Comparison of ENCODE assay signal across 24 cellular contexts in genomic region chr6:163409712-163410111, GRCh38. TPM values are rescaled to one million over a fixed set of nuclear protein-coding genes. Genes with fewer than 3 reads are reported as not detected.
DNase-seq lines count a peak whose midpoint lies in the region; ATAC-seq, FAIRE-seq and TF ChIP-seq lines count a peak whose summit lies in the region.
"Had no signal": no experiment of that assay in that cellular context is flagged by ENCODE, and none has a peak within 500 bp of the region (broad histone marks: within the 10 kb centered on the region; RNA-seq: fewer than 3 reads in every experiment).

No MANE protein-coding gene starts in this region.

- H4K20me1 ChIP-seq in HepG2 (ENCODE audit: insufficient read depth, low read length) (no peaks in the 10 kb centered on the region), H1 (replicated peaks in 1 of 2; ENCODE audit: control insufficient read depth in 1 of 2, insufficient read depth in 2 of 2, low read length in 2 of 2) (peaks cover 0 to 2% of the 10 kb centered on the region in 2 experiments)
- H4K20me1 ChIP-seq: BLaER1 treated with 17β-estradiol and CSF1 and Interleukin-3, amounts not matched to agents 10 nM and 100 nM had no signal

- H3K23ac ChIP-seq in H1 (ENCODE audit: insufficient read length), result no peak overlapping the region

- H3K9me3 Mint-ChIP-seq in neural crest cell, result peaks cover 3% of the 10 kb centered on the region
- no peaks in the 10 kb centered on the region for H3K9me3 Mint-ChIP-seq in activated naive CD8-positive, alpha-beta T cell treated with anti-CD3 and anti-CD28 coated beads, Interleukin-2, amount 50 U/mL, for 24 hours
- H3K9me3 Mint-ChIP-seq: CD4-positive, alpha-beta T cell; CD8-positive, alpha-beta memory T cell had no signal

- H3K27ac Mint-ChIP-seq in neural crest cell (ENCODE audit: unreplicated experiment), result no peak overlapping the region
- no peak overlapping the region for H3K27ac Mint-ChIP-seq in activated naive CD8-positive, alpha-beta T cell treated with anti-CD3 and anti-CD28 coated beads, Interleukin-2, amount 50 U/mL, for 24 hours
- H3K27ac Mint-ChIP-seq: CD4-positive, alpha-beta T cell; CD8-positive, alpha-beta memory T cell had no signal

- H3K27ac ChIP-seq in HepG2 (ENCODE audit: extremely low read length, insufficient read depth, low read length) (peak overlapping the region; percentile 66), right lobe of liver (no peak overlapping the region), H1 (ENCODE audit: low read depth, low read length) (peak overlapping the region; percentile 47; the same call in 1 of the 2 replicates)
- H3K27ac ChIP-seq: 22Rv1; BLaER1 treated with 17β-estradiol and CSF1 and Interleukin-3, amounts not matched to agents 10 nM and 100 nM had no signal

- TF ChIP-seq RAD21 in HepG2 (CRISPR knock-in tag; IDR thresholded peaks at IDR 0.05) (no peak), H1 (IDR thresholded peaks at IDR 0.05 in 1 of 2, conservative IDR thresholded peaks at IDR 0.05 in 1 of 2; ENCODE audit: low read depth in 2 of 2, low read length in 2 of 2) (no peak)

- no peak overlapping the region for H4K5ac ChIP-seq in H1 (ENCODE audit: insufficient read length, low read depth, low read length)

- H4K91ac ChIP-seq in H1 (replicated peaks; ENCODE audit: insufficient read length, low read length), result no peak overlapping the region

- H3K4me2 ChIP-seq in HepG2 (ENCODE audit: low read depth, low read length) (peak overlapping the region; percentile 94), H1 (ENCODE audit: insufficient read depth in 1 of 2, low read depth in 2 of 2, low read length in 2 of 2) (no peak overlapping the region)

- H3K56ac ChIP-seq in H1 (replicated peaks; ENCODE audit: insufficient read length, low read depth, low read length), result no peak overlapping the region

- no peak overlapping the region for H3K14ac ChIP-seq in H1 (ENCODE audit: insufficient read length)

- H3K4me3 Mint-ChIP-seq in neural crest cell, result peak overlapping the region; percentile 35
- H3K4me3 Mint-ChIP-seq in activated naive CD8-positive, alpha-beta T cell treated with anti-CD3 and anti-CD28 coated beads, Interleukin-2, amount 50 U/mL, for 24 hours, result no peak overlapping the region
- H3K4me3 Mint-ChIP-seq: CD14-positive monocyte; CD4-positive, alpha-beta T cell; CD8-positive, alpha-beta memory T cell had no signal

- H3K79me2 ChIP-seq in HepG2 (ENCODE audit: insufficient read depth, low read length) (peaks cover 11% of the 10 kb centered on the region), H1 (ENCODE audit: control insufficient read depth in 1 of 2, insufficient read depth in 2 of 2, low read length in 2 of 2) (0 out of 4 replicates have a peak, but pooled peaks cover 0 to 3% of the 10 kb centered on the region in 2 experiments)

- H2AK5ac ChIP-seq in H1 (ENCODE audit: low read depth, low read length), result no peak overlapping the region

- no peak overlapping the region for H2BK12ac ChIP-seq in H1 (ENCODE audit: low read depth, low read length)

- H2BK5ac ChIP-seq in H1 (ENCODE audit: low read depth, low read length), result no peak overlapping the region

- no peak overlapping the region for H2BK120ac ChIP-seq in H1 (replicated peaks; ENCODE audit: low read depth, low read length)

- no peak overlapping the region for H2BK15ac ChIP-seq in H1 (ENCODE audit: low read length)

- H3K79me1 ChIP-seq in H1 (ENCODE audit: low read depth, low read length), result no peaks in the 10 kb centered on the region

- intact Hi-C loops in HepG2 (cut with micrococcal nuclease; ENCODE audit: unreplicated experiment) (loop anchor here (2.0 to 10.0 kb wide), 3 partner anchors 82 to 685 kb away; partner anchors contain the start of genes PACRG and PRKN), right lobe of liver (cut with DNase I) (loop anchor here in 1 of 2 donors (10.0 kb wide), 1 partner anchor 215 kb away; no protein-coding TSS in a partner anchor)

- no peak overlapping the region for H3K4ac ChIP-seq in H1 (replicated peaks; ENCODE audit: insufficient read length, low read depth, low read length)

- H2BK20ac ChIP-seq in H1 (ENCODE audit: low read length), result no peak overlapping the region

- H3K4me3 ChIP-seq in HepG2 (replicated peaks in 1 of 3; ENCODE audit: insufficient read depth in 1 of 3, low read depth in 2 of 3, low read length in 3 of 3) (peak overlapping the region; percentile 42 to 59 (median 48); a peak in 5 of 6 replicates), right lobe of liver (no peak overlapping the region), H1 (ENCODE audit: extremely low read depth in 1 of 4, insufficient read depth in 2 of 4, low read depth in 3 of 4, low read length in 4 of 4) (no peak overlapping the region)
- H3K4me3 ChIP-seq: BLaER1 treated with 17β-estradiol and CSF1 and Interleukin-3, amounts not matched to agents 10 nM and 100 nM had no signal

- peaks cover 10% of the 10 kb centered on the region for H3K36me3 Mint-ChIP-seq in neural crest cell (ENCODE audit: low read depth)
- H3K36me3 Mint-ChIP-seq in activated naive CD8-positive, alpha-beta T cell treated with anti-CD3 and anti-CD28 coated beads, Interleukin-2, amount 50 U/mL, for 24 hours (ENCODE audit: low read depth), result no peaks in the 10 kb centered on the region

- DNase-seq in HepG2 (ENCODE audit: low spot score), result peak; percentile 87
- no peak for DNase-seq in right lobe of liver
- no peak for DNase-seq in H1 (ENCODE audit: low read depth in 1 of 2, low spot score in 2 of 2)
- no peak for DNase-seq in neural crest cell (ENCODE audit: low read depth, low spot score)
- no peak for DNase-seq in NK-92 treated with Interleukin-12 subunit alpha and Interleukin-12 subunit beta, amount 100 ng/mL, for 24 hours (lab: John Stamatoyannopoulos, UW)
- no peak for DNase-seq in GM12891 (ENCODE audit: insufficient read length, low spot score)
- no peak for DNase-seq in activated naive CD8-positive, alpha-beta T cell treated with anti-CD3 and anti-CD28 coated beads, Interleukin-2, amount 50 U/mL, for 24 hours
- DNase-seq: ACHN; AML-193; BE2C; CD4-positive, alpha-beta T cell; CD8-positive, alpha-beta memory T cell; DMS 273 treated with DMSO at 0.1 percent for 48 hours; DMS79; GF-D8; GOT3; H7; HCEC 1CT had no signal

- H3K9me3 ChIP-seq in HepG2 (ENCODE audit: low read length), result no peaks in the 10 kb centered on the region
- no peaks in the 10 kb centered on the region for H3K9me3 ChIP-seq in right lobe of liver
- no peaks in the 10 kb centered on the region for H3K9me3 ChIP-seq in H1 (ENCODE audit: insufficient read depth in 2 of 2, low read depth in 1 of 2, low read length in 1 of 2)
- H3K9me3 ChIP-seq: BE2C had no signal

- CTCF ChIA-PET in HepG2 (lab: Yijun Ruan, JAX; ENCODE audit: low intra/inter-chr PET ratio, low total read pairs), result no interaction called here
- CTCF ChIA-PET in H1 (lab: Charles Lee; ENCODE audit: partially characterized antibody), result no interaction called here

- WGBS in HepG2 (ENCODE audit: low lambda C conversion rate), result under 1% methylated on average over 12 of the region's 12 CpGs
- WGBS in right lobe of liver (ENCODE audit: insufficient coverage, low coverage, low lambda C conversion rate, missing lambda C conversion rate), result 74% methylated on average over 12 of the region's 12 CpGs
- 86% methylated on average over 9 of the region's 12 CpGs; no CpG with 5 or more reads in 1 of the 2 experiments for WGBS in H1 (ENCODE audit: extremely low coverage in 1 of 2, insufficient coverage in 1 of 2, insufficient read length in 1 of 2, insufficient replicate concordance in 2 of 2, low coverage in 1 of 2, low lambda C conversion rate in 2 of 2, missing lambda C conversion rate in 1 of 2), 2 experiments

- BruUV-seq in HepG2 (replicated peaks; lab: Mats Ljungman, UMichigan), result no TSS peak

- H3K9ac ChIP-seq in HepG2 (ENCODE audit: insufficient read depth, low read depth, low read length) (peak overlapping the region; percentile 42; the same call in 1 of the 2 replicates), H1 (replicated peaks in 1 of 4; ENCODE audit: extremely low read depth in 1 of 4, low read depth in 3 of 4, low read length in 3 of 4) (no peak overlapping the region)
- H3K9ac ChIP-seq: BLaER1 treated with 17β-estradiol and CSF1 and Interleukin-3, amounts not matched to agents 10 nM and 100 nM had no signal

- peak in 1 of 2 experiments; percentile 85; a peak in 2 of 4 replicates for TF ChIP-seq EP300 in HepG2 (IDR thresholded peaks at IDR 0.05; ENCODE audit: low read depth in 2 of 2, low read length in 2 of 2)
- TF ChIP-seq EP300 in HepG2 (CRISPR knock-in tag; IDR thresholded peaks at IDR 0.05; ENCODE audit: borderline replicate concordance), result no peak
- TF ChIP-seq EP300 in H1 (IDR thresholded peaks at IDR 0.05; ENCODE audit: borderline replicate concordance in 1 of 2, low read depth in 2 of 2, low read length in 2 of 2), result no peak

- TF ChIP-seq POLR2A in HepG2 (IDR thresholded peaks at IDR 0.05; ENCODE audit: insufficient read depth in 1 of 2, low read depth in 2 of 2, low read length in 2 of 2) (no peak), right lobe of liver (IDR thresholded peaks at IDR 0.05) (no peak), H1 (IDR thresholded peaks at IDR 0.05; ENCODE audit: control extremely low read depth in 1 of 2, low read depth in 2 of 2, low read length in 2 of 2) (no peak), GM12891 (IDR thresholded peaks at IDR 0.05; ENCODE audit: low read depth, low read length) (no peak)

- no peak overlapping the region for H4K8ac ChIP-seq in H1 (ENCODE audit: extremely low read depth, insufficient read depth, low read length)

- POLR2A ChIA-PET in HepG2 (lab: Yijun Ruan, JAX), result no interaction called here
- POLR2A ChIA-PET in H1 (lab: Charles Lee; ENCODE audit: partially characterized antibody), result no interaction called here

- H3K36me3 ChIP-seq in HepG2 (replicated peaks in 1 of 2; ENCODE audit: control insufficient read depth in 1 of 2, insufficient read depth in 2 of 2, low read length in 2 of 2), result no peaks in the 10 kb centered on the region
- H3K36me3 ChIP-seq in right lobe of liver, result no peaks in the 10 kb centered on the region
- no peaks in the 10 kb centered on the region for H3K36me3 ChIP-seq in H1 (ENCODE audit: control insufficient read depth in 2 of 4, insufficient read depth in 4 of 4, low read length in 3 of 4)
- H3K36me3 ChIP-seq: BE2C had no signal

- peak overlapping the region; percentile 86 for H2AFZ ChIP-seq in HepG2 (ENCODE audit: low read length)
- H2AFZ ChIP-seq in H1 (ENCODE audit: low read length), result no peak overlapping the region

- ATAC-seq in HepG2, result peak; percentile 4
- no peak for ATAC-seq in right lobe of liver
- ATAC-seq in HG02678 (IDR thresholded peaks at IDR 0.05; ENCODE audit: unreplicated experiment), result no peak
- no peak for ATAC-seq in activated naive CD8-positive, alpha-beta T cell treated with anti-CD3 and anti-CD28 coated beads, Interleukin-2, amount 50 U/mL, for 24 hours

- no peak overlapping the region for H3K18ac ChIP-seq in H1 (ENCODE audit: extremely low read depth, low read length)

- H3K27me3 ChIP-seq in HepG2 (ENCODE audit: control insufficient read depth in 1 of 2, insufficient read depth in 2 of 2, low read length in 2 of 2) (no peaks in the 10 kb centered on the region; a peak in 1 of 5 replicates), right lobe of liver (no peaks in the 10 kb centered on the region), H1 (replicated peaks in 1 of 4; ENCODE audit: control insufficient read depth in 3 of 4, extremely low read depth in 1 of 4, insufficient read depth in 3 of 4, low read length in 3 of 4) (no peaks in the 10 kb centered on the region; a peak in 1 of 7 replicates)
- H3K27me3 ChIP-seq: BE2C; BLaER1 treated with 17β-estradiol and CSF1 and Interleukin-3, amounts not matched to agents 10 nM and 100 nM had no signal

- in situ Hi-C loops in HepG2 (cut with HindIII; ENCODE audit: extremely low pct_ligation_motif_present, low pct_unique_long_range_greater_than_20kb), result loop anchor here (5.0 to 25.0 kb wide), 2 partner anchors 227 to 703 kb away; no protein-coding TSS in a partner anchor

- TF ChIP-seq CTCF in HepG2 (CRISPR knock-in tag; IDR thresholded peaks at IDR 0.05) (no peak), right lobe of liver (IDR thresholded peaks at IDR 0.05) (no peak), H1 (IDR thresholded peaks at IDR 0.05; ENCODE audit: control extremely low read depth in 1 of 3, insufficient read depth in 1 of 3, low read depth in 1 of 3, low read length in 3 of 3) (no peak), neural crest cell (conservative IDR thresholded peaks at IDR 0.05) (no peak)

- FAIRE-seq in HepG2 (lab: Jason Lieb, UNC) (peak; percentile 92), H1 (lab: Jason Lieb, UNC) (no peak), GM12891 (lab: Jason Lieb, UNC) (no peak)
- FAIRE-seq: D721Med, GM12892 had no signal

- peaks cover 3% of the 10 kb centered on the region; the same call in 1 of the 2 replicates for H3K23me2 ChIP-seq in H1 (ENCODE audit: low read depth, low read length)

- peaks cover 45% of the 10 kb centered on the region for H3K4me1 Mint-ChIP-seq in neural crest cell
- H3K4me1 Mint-ChIP-seq in activated naive CD8-positive, alpha-beta T cell treated with anti-CD3 and anti-CD28 coated beads, Interleukin-2, amount 50 U/mL, for 24 hours, result peaks cover 26% of the 10 kb centered on the region

- no peaks in the 10 kb centered on the region for H3K27me3 Mint-ChIP-seq in neural crest cell (ENCODE audit: low read depth)
- peaks cover 3% of the 10 kb centered on the region for H3K27me3 Mint-ChIP-seq in activated naive CD8-positive, alpha-beta T cell treated with anti-CD3 and anti-CD28 coated beads, Interleukin-2, amount 50 U/mL, for 24 hours
- H3K27me3 Mint-ChIP-seq: CD4-positive, alpha-beta T cell had no signal

- H3K4me1 ChIP-seq in HepG2 (ENCODE audit: insufficient read depth, low read length) (peaks cover 71% of the 10 kb centered on the region), right lobe of liver (peaks cover 0 to 27% (median 6%) of the 10 kb centered on the region in 4 donors), H1 (replicated peaks in 1 of 4; ENCODE audit: control insufficient read depth in 3 of 4, insufficient read depth in 4 of 4, low read length in 3 of 4) (peaks cover 0 to 9% (median 3%) of the 10 kb centered on the region in 4 experiments; a peak in 4 of 7 replicates)
- H3K4me1 ChIP-seq: BE2C had no signal

RNA-seq across cellular contexts. Expression of gene QKI, which starts 4.8 kb away (rescaled TPM):
- total RNA-seq in HepG2 (2016; rRNA removed; fragmentation: Illumina TruSeq; extraction: Trizol) (136 and 167 TPM in 2 replicates), right lobe of liver (10 to 100 TPM; 47.6 to 80.8 (median 76.3) TPM), neural crest cell (260 and 267 TPM in 2 replicates)
- 33.5 and 40.4 TPM in 2 replicates for total RNA-seq in HepG2 (2016; cell fraction: cytosol; rRNA removed; fragmentation: Illumina TruSeq; extraction: Trizol; ENCODE audit: low read depth)
- total RNA-seq in HepG2 (2016; cell fraction: insoluble cytoplasmic fraction; rRNA removed; fragmentation: Illumina TruSeq; extraction: Trizol), result 141 and 159 TPM in 2 replicates
- 82.9 and 85.6 TPM in 2 replicates for total RNA-seq in HepG2 (2016; cell fraction: membrane; rRNA removed; fragmentation: Illumina TruSeq; extraction: Trizol)
- total RNA-seq in HepG2 (2016; cell fraction: nucleus; rRNA removed; fragmentation: Illumina TruSeq; extraction: Trizol), result 114 and 126 TPM in 2 replicates
- polyA plus RNA-seq in HepG2 (2011; rRNA removed) (117 and 137 TPM in 2 replicates), H1 (2011; rRNA removed) (181 and 192 TPM in 2 replicates)
- 108 and 115 TPM in 2 replicates for polyA plus RNA-seq in HepG2 (2011; cell fraction: cytosol; rRNA removed)
- 73.5 and 79.1 TPM in 2 replicates for polyA plus RNA-seq in HepG2 (2011; cell fraction: nucleus; rRNA removed)
- 77.5 and 90.6 TPM in 2 replicates for polyA plus RNA-seq in HepG2 (2012)
- polyA plus RNA-seq in HepG2 (2016; cell fraction: cytosol; fragmentation: Illumina TruSeq; extraction: Trizol; ENCODE audit: low read depth), result 5.6 and 6.8 TPM in 2 replicates
- 101 and 120 TPM in 2 replicates for polyA plus RNA-seq in HepG2 (2016; cell fraction: insoluble cytoplasmic fraction; fragmentation: Illumina TruSeq; extraction: Trizol; ENCODE audit: low read depth)
- polyA plus RNA-seq in HepG2 (2016; cell fraction: membrane; fragmentation: Illumina TruSeq; extraction: Trizol; ENCODE audit: low read depth), result 23.6 and 26.7 TPM in 2 replicates
- polyA plus RNA-seq in HepG2 (2016; cell fraction: nucleus; fragmentation: Illumina TruSeq; extraction: Trizol; ENCODE audit: insufficient read depth, low read depth), result 50.1 and 57.9 TPM in 2 replicates
- polyA minus RNA-seq in HepG2 (2011; rRNA and poly(A)+ RNA removed; ENCODE audit: low replicate concordance), result 195 and 554 TPM in 2 replicates
- polyA minus RNA-seq in HepG2 (2011; cell fraction: cytosol; rRNA and poly(A)+ RNA removed), result 175 and 185 TPM in 2 replicates
- polyA minus RNA-seq in HepG2 (2011; cell fraction: nucleus; rRNA and poly(A)+ RNA removed), result 261 and 310 TPM in 2 replicates
- total RNA-seq in H1 (2021; fragmentation: NEBNext Ultra II Directional; extraction: Animal tissue kit (Norgen Biotek cat#: 25700)), result 183 and 187 TPM in 2 replicates
- 139 TPM for polyA plus RNA-seq in H1 (2011; cell fraction: cytosol; rRNA removed)
- 515 TPM for polyA plus RNA-seq in H1 (2011; cell fraction: nucleus; rRNA removed)
- polyA plus RNA-seq in H1 (2012, experiment 1 of 2), result 88.8 to 150 TPM (median 131 TPM) in 4 replicates
- 21.1 TPM for polyA plus RNA-seq in H1 (2012, experiment 2 of 2)
- polyA plus RNA-seq in H1 (2013, experiment 1 of 2), result 128 TPM
- polyA plus RNA-seq in H1 (2013, experiment 2 of 2), result 113 TPM
- 550 and 562 TPM in 2 replicates for polyA minus RNA-seq in H1 (2011; rRNA and poly(A)+ RNA removed)
- polyA minus RNA-seq in H1 (2011; cell fraction: cytosol; rRNA and poly(A)+ RNA removed), result 165 TPM
- 460 TPM for polyA minus RNA-seq in H1 (2011; cell fraction: nucleus; rRNA and poly(A)+ RNA removed)
- polyA plus RNA-seq in GM12891 (2012; ENCODE audit: low read depth, missing spikeins), result 25.2 TPM

Comparison
In these comparisons a context has a peak if more than half of its experiments do, and no peak if none do; other contexts are left out.
1. H3K27ac ChIP-seq: peak in HepG2 (single experiment) and H1 (single experiment); none in right lobe of liver (0 of 3).
2. H3K4me3 ChIP-seq: peak in HepG2 (3 of 3); none in right lobe of liver (0 of 3) and H1 (0 of 4).
3. Of the 41 proteins assayed by ChIP-seq in both HepG2 and H1: peak only in HepG2: HDAC2, MAX, TAF1 and YY1; only in H1: none; in both: none; in neither: 35; mixed calls (peak in some experiments, not most) for 2.